7 cellular contexts compared by ENCODE assay signal in the genomic region with DNA sequence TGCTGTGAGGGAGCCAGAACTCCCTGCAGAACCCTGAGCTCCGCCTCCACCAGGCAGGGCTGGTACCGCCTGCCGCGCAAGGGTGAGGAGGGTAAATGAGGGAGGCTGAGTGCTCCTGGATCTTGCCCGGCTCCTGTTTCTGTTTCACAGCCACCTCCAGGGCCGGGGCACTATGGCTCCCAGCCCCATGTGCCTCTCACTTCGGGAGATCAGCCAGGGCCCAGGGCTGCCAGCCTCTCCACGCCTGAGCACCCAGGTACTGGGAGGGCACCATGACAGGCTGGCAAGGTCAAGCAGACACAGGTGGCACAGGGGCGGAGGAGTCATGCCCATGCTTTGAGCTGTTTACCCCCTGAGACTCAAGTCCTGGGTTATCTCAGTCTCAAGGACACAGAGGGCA. TPM values are rescaled to one million over a fixed set of nuclear protein-coding genes. Genes with fewer than 3 reads are reported as not detected.
"Had no signal": no experiment of that assay in that cellular context is flagged by ENCODE, and none has a peak within 500 bp of the region (broad histone marks: within the 10 kb centered on the region; RNA-seq: fewer than 3 reads in every experiment).

No MANE protein-coding gene starts in this region.

RNA-seq across cellular contexts. Expression of a gene that starts 8.3 kb away (rescaled TPM):
- total RNA-seq: activated CD8-positive, alpha-beta T cell treated with anti-CD3 and anti-CD28 coated beads for 36 hours; activated naive CD8-positive, alpha-beta T cell treated with anti-CD3 and anti-CD28 coated beads for 36 hours; activated T-cell treated with anti-CD3 and anti-CD28 coated beads, Interleukin-2, amount 50 U/mL, for 72 hours; activated T-helper 2 cell treated with anti-CD3 and anti-CD28 coated beads, Interferon-gamma antibody, Interleukin-2, Interleukin-4, amounts not matched to agents 10 μg/mL and 5 μg/mL and 100 μg/mL, durations not matched to agents 14 hours and 24 hours and 36 hours; PC-3; SK-MEL-5 had no signal

RNA-seq across cellular contexts. Expression of a gene that starts 8.4 kb away (rescaled TPM):
- total RNA-seq: activated CD8-positive, alpha-beta T cell treated with anti-CD3 and anti-CD28 coated beads for 36 hours; activated naive CD8-positive, alpha-beta T cell treated with anti-CD3 and anti-CD28 coated beads for 36 hours; activated T-cell treated with anti-CD3 and anti-CD28 coated beads, Interleukin-2, amount 50 U/mL, for 72 hours; activated T-helper 2 cell treated with anti-CD3 and anti-CD28 coated beads, Interferon-gamma antibody, Interleukin-2, Interleukin-4, amounts not matched to agents 10 μg/mL and 5 μg/mL and 100 μg/mL, durations not matched to agents 14 hours and 24 hours and 36 hours; breast epithelium; PC-3; SK-MEL-5 had no signal
